In the genomic region with DNA sequence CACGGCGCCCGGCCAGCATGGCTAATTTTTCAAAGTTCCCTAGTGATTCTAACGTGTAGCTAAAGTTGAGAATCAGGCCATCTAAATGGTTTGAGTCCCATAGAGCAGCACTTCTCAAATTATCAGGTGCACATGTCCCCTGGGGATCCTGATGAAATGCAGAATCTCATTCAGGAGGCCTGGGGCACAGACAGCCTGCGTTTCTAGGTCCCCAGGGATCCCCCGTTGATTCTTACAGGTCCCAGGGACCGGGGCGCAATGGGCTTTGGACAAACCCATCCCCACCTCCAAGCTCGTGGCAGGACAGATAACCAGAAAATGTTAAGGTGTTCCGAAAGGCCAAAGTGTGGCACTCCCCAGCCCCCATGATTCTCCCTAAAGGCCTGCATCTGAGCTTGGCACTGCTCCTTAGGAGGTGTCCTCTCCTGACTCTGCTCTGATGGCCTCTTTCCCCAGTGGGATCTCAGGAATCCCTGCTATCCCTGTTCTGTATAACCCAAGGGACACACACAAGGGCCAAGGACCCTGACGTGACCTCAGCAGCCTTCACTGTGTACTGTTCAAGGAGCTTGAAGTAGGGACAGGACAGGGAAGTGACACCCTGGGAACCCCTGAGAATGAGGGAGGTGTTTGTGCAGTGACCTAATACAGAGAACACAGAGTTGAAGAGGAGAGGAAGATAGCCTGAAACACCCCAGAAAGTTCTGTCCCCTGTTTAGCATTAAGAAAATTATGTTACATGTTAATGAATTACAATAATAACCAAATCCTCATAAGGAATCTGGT, we compare ENCODE assay signal across 19 cellular contexts. TPM values are rescaled to one million over a fixed set of nuclear protein-coding genes. Genes with fewer than 3 reads are reported as not detected.
DNase-seq lines count a peak whose midpoint lies in the region; ATAC-seq and TF ChIP-seq lines count a peak whose summit lies in the region.
"Had no signal": no experiment of that assay in that cellular context is flagged by ENCODE, and none has a peak within 500 bp of the region (broad histone marks: within the 10 kb centered on the region; RNA-seq: fewer than 3 reads in every experiment).

No MANE protein-coding gene starts in this region.

- H3F3A ChIP-seq in MM.1S (ENCODE audit: insufficient read depth, low read length), result peaks cover 24% of the 10 kb centered on the region

- no peak overlapping the region for H2AFZ ChIP-seq in Karpas-422 (ENCODE audit: low read length)
- H2AFZ ChIP-seq in MM.1S (ENCODE audit: low read length), result no peak overlapping the region

- no peak overlapping the region for H3K27ac Mint-ChIP-seq in activated CD8-positive, alpha-beta memory T cell treated with anti-CD3 and anti-CD28 coated beads, Interleukin-2, amount 10 ng/mL, durations not matched to agents 7 days and 5 days
- H3K27ac Mint-ChIP-seq in stimulated activated memory B cell treated with anti-CD40 and anti-IgM and Interleukin-4, amounts not matched to agents 10 μg/mL and 1 μg/mL and 100 μg/mL, for 72 hours, result peak overlapping the region; percentile 66
- H3K27ac Mint-ChIP-seq: activated CD8-positive, alpha-beta T cell treated with anti-CD3 and anti-CD28 coated beads, Interleukin-2, amount 10 ng/mL, durations not matched to agents 7 days and 5 days; CD4-positive, CD25-positive, alpha-beta regulatory T cell had no signal

- H3K27ac ChIP-seq in Karpas-422 (ENCODE audit: low read length) (peak overlapping the region; percentile 98), MM.1S (ENCODE audit: low read length) (no peak overlapping the region)
- H3K27ac ChIP-seq: 22Rv1, cardiac muscle cell had no signal

- DNase-seq in activated CD8-positive, alpha-beta memory T cell treated with anti-CD3 and anti-CD28 coated beads, Interleukin-2, amount 10 ng/mL, durations not matched to agents 7 days and 5 days, result peak; percentile 38
- no peak for DNase-seq in activated CD8-positive, alpha-beta memory T cell treated with anti-CD3 and anti-CD28 coated beads, Interleukin-2, amount 50 U/mL, for 4 hours
- DNase-seq in Karpas-422 (peak; percentile 95), HPDE6-E6E7 (ENCODE audit: extremely low spot score) (no peak), MM.1S (no peak)
- DNase-seq: activated CD8-positive, alpha-beta T cell treated with anti-CD3 and anti-CD28 coated beads, Interleukin-2, amount 10 ng/mL, durations not matched to agents 7 days and 5 days; CD4-positive, CD25-positive, alpha-beta regulatory T cell; DMS79 treated with DMSO at 0.1 percent for 48 hours; left colon; NCI-H510A treated with DMSO at 0.1 percent for 48 hours; nucleus accumbens; stimulated activated CD4-positive, alpha-beta T cell treated with anti-CD3 and anti-CD28 coated beads, Interleukin-4, amount 100 ng/mL, for 24 hours; trophoblast cell had no signal

- CTCF ChIA-PET in activated CD8-positive, alpha-beta memory T cell treated with anti-CD3 and anti-CD28 coated beads, Interleukin-2, amount 10 ng/mL, durations not matched to agents 7 days and 5 days (lab: Charles Lee), result interaction anchor here (1.9 to 3.3 kb wide), 2 partner anchors 9 to 80 kb away, joined by 5 to 13 read pairs; no protein-coding TSS in a partner anchor

- H4K20me1 ChIP-seq in Karpas-422 (ENCODE audit: insufficient read depth, low read depth, low read length) (peaks cover 21% of the 10 kb centered on the region), MM.1S (ENCODE audit: insufficient read depth, low read length) (no peaks in the 10 kb centered on the region)

- H3K27me3 Mint-ChIP-seq in activated CD8-positive, alpha-beta memory T cell treated with anti-CD3 and anti-CD28 coated beads, Interleukin-2, amount 10 ng/mL, durations not matched to agents 7 days and 5 days, result peaks cover 20% of the 10 kb centered on the region
- H3K27me3 Mint-ChIP-seq in stimulated activated memory B cell treated with anti-CD40 and anti-IgM and Interleukin-4, amounts not matched to agents 10 μg/mL and 1 μg/mL and 100 μg/mL, for 72 hours, result no peaks in the 10 kb centered on the region

- H3K4me3 Mint-ChIP-seq in activated CD8-positive, alpha-beta memory T cell treated with anti-CD3 and anti-CD28 coated beads, Interleukin-2, amount 10 ng/mL, durations not matched to agents 7 days and 5 days, result no peak overlapping the region
- no peak overlapping the region for H3K4me3 Mint-ChIP-seq in stimulated activated memory B cell treated with anti-CD40 and anti-IgM and Interleukin-4, amounts not matched to agents 10 μg/mL and 1 μg/mL and 100 μg/mL, for 72 hours
- H3K4me3 Mint-ChIP-seq: activated CD8-positive, alpha-beta T cell treated with anti-CD3 and anti-CD28 coated beads, Interleukin-2, amount 10 ng/mL, durations not matched to agents 7 days and 5 days; CD4-positive, CD25-positive, alpha-beta regulatory T cell had no signal

- no peak for TF ChIP-seq CTCF in MM.1S (IDR thresholded peaks at IDR 0.05; ENCODE audit: low read length)

- ATAC-seq in activated CD8-positive, alpha-beta memory T cell treated with anti-CD3 and anti-CD28 coated beads, Interleukin-2, amount 10 ng/mL, durations not matched to agents 7 days and 5 days, result no peak
- peak; percentile 40 for ATAC-seq in GM21825 (IDR thresholded peaks at IDR 0.05; ENCODE audit: unreplicated experiment)
- peak; percentile 84 for ATAC-seq in stimulated activated memory B cell treated with anti-CD40 and anti-IgM and Interleukin-4, amounts not matched to agents 10 μg/mL and 1 μg/mL and 100 μg/mL, for 72 hours
- ATAC-seq in GM21529 (IDR thresholded peaks at IDR 0.05; ENCODE audit: unreplicated experiment), result no peak
- ATAC-seq: activated CD8-positive, alpha-beta T cell treated with anti-CD3 and anti-CD28 coated beads, Interleukin-2, amount 10 ng/mL, durations not matched to agents 7 days and 5 days; left colon; mucosa of descending colon had no signal

- no peaks in the 10 kb centered on the region for H3K36me3 Mint-ChIP-seq in activated CD8-positive, alpha-beta memory T cell treated with anti-CD3 and anti-CD28 coated beads, Interleukin-2, amount 10 ng/mL, durations not matched to agents 7 days and 5 days
- H3K36me3 Mint-ChIP-seq in stimulated activated memory B cell treated with anti-CD40 and anti-IgM and Interleukin-4, amounts not matched to agents 10 μg/mL and 1 μg/mL and 100 μg/mL, for 72 hours, result peaks cover 55% of the 10 kb centered on the region
- H3K36me3 Mint-ChIP-seq: CD4-positive, CD25-positive, alpha-beta regulatory T cell had no signal

- H3K9me3 Mint-ChIP-seq in activated CD8-positive, alpha-beta memory T cell treated with anti-CD3 and anti-CD28 coated beads, Interleukin-2, amount 10 ng/mL, durations not matched to agents 7 days and 5 days (ENCODE audit: low read depth), result no peaks in the 10 kb centered on the region
- H3K9me3 Mint-ChIP-seq in stimulated activated memory B cell treated with anti-CD40 and anti-IgM and Interleukin-4, amounts not matched to agents 10 μg/mL and 1 μg/mL and 100 μg/mL, for 72 hours, result no peaks in the 10 kb centered on the region

- no peaks in the 10 kb centered on the region for H3K27me3 ChIP-seq in Karpas-422 (ENCODE audit: low read length)
- H3K27me3 ChIP-seq in MM.1S (replicated peaks; ENCODE audit: insufficient read depth, low read length), result no peaks in the 10 kb centered on the region

- peaks cover 56% of the 10 kb centered on the region for H3K79me2 ChIP-seq in Karpas-422 (ENCODE audit: low read length)
- H3K79me2 ChIP-seq in MM.1S (ENCODE audit: low read length), result peaks cover 65% of the 10 kb centered on the region

- H3K4me3 ChIP-seq in Karpas-422 (ENCODE audit: low read length) (peak overlapping the region; percentile 46), MM.1S (ENCODE audit: low read length) (no peak overlapping the region)
- H3K4me3 ChIP-seq: cardiac muscle cell, mucosa of descending colon had no signal

- H3K9me2 ChIP-seq in Karpas-422 (replicated peaks; ENCODE audit: insufficient read depth, low read length) (no peaks in the 10 kb centered on the region), MM.1S (replicated peaks; ENCODE audit: insufficient read depth, low read length) (no peaks in the 10 kb centered on the region)

- H3K4me1 Mint-ChIP-seq in activated CD8-positive, alpha-beta memory T cell treated with anti-CD3 and anti-CD28 coated beads, Interleukin-2, amount 10 ng/mL, durations not matched to agents 7 days and 5 days, result peaks cover 6% of the 10 kb centered on the region
- peaks cover 74% of the 10 kb centered on the region for H3K4me1 Mint-ChIP-seq in stimulated activated memory B cell treated with anti-CD40 and anti-IgM and Interleukin-4, amounts not matched to agents 10 μg/mL and 1 μg/mL and 100 μg/mL, for 72 hours

- H3K36me3 ChIP-seq in Karpas-422 (ENCODE audit: insufficient read depth, low read length) (peaks cover 70% of the 10 kb centered on the region), MM.1S (replicated peaks; ENCODE audit: insufficient read depth, low read length) (peaks cover 11% of the 10 kb centered on the region)
- H3K36me3 ChIP-seq: cardiac muscle cell had no signal

- H3K4me1 ChIP-seq in Karpas-422 (ENCODE audit: low read length) (peaks cover 98% of the 10 kb centered on the region), MM.1S (ENCODE audit: low read length) (peaks cover 50% of the 10 kb centered on the region)

- H3K9me3 ChIP-seq in Karpas-422 (ENCODE audit: low read length) (no peaks in the 10 kb centered on the region), MM.1S (replicated peaks; ENCODE audit: insufficient read depth, low read length) (no peaks in the 10 kb centered on the region)
- H3K9me3 ChIP-seq: mucosa of descending colon had no signal

- peak overlapping the region; percentile 76 for H3K9ac ChIP-seq in Karpas-422 (ENCODE audit: low read length)
- no peak overlapping the region for H3K9ac ChIP-seq in MM.1S (ENCODE audit: low read length)

- peak overlapping the region; percentile 66 for H3K4me2 ChIP-seq in Karpas-422 (ENCODE audit: low read depth, low read length, poor library complexity, severe bottlenecking)
- no peak overlapping the region for H3K4me2 ChIP-seq in MM.1S (ENCODE audit: low read depth, low read length)

RNA-seq across cellular contexts. Expression of a gene that starts 8.0 kb away (rescaled TPM):
- total RNA-seq in activated CD8-positive, alpha-beta memory T cell treated with anti-CD3 and anti-CD28 coated beads, Interleukin-2, amount 10 ng/mL, durations not matched to agents 7 days and 5 days, result 1 to 10 TPM; 1.2 to 1.9 TPM
- 46.6 and 87.3 TPM in 2 replicates for total RNA-seq in Karpas-422 (2014; rRNA removed; shearing (Covaris generic); ENCODE audit: low replicate concordance)

RNA-seq across cellular contexts. Expression of a gene that starts 47.5 kb away (rescaled TPM):
- total RNA-seq in activated CD8-positive, alpha-beta memory T cell treated with anti-CD3 and anti-CD28 coated beads, Interleukin-2, amount 10 ng/mL, durations not matched to agents 7 days and 5 days, result not detected
- total RNA-seq in Karpas-422 (2014; rRNA removed; shearing (Covaris generic); ENCODE audit: low replicate concordance), result not detected in 2 replicates
- total RNA-seq: activated CD8-positive, alpha-beta T cell treated with anti-CD3 and anti-CD28 coated beads, Interleukin-2, amount 10 ng/mL, durations not matched to agents 7 days and 5 days; cardiac muscle cell; CD4-positive, CD25-positive, alpha-beta regulatory T cell had no signal

Comparison
In these comparisons a context has a peak if more than half of its experiments do, and no peak if none do; other contexts are left out.
1. DNase-seq: peak in activated CD8-positive, alpha-beta memory T cell treated with anti-CD3 and anti-CD28 coated beads, Interleukin-2, amount 10 ng/mL, durations not matched to agents 7 days and 5 days (single experiment) and Karpas-422 (single experiment); none in activated CD8-positive, alpha-beta memory T cell treated with anti-CD3 and anti-CD28 coated beads, Interleukin-2, amount 50 U/mL, for 4 hours (single experiment), HPDE6-E6E7 (single experiment) and MM.1S (single experiment).
2. ATAC-seq: peak in GM21825 (single experiment) and stimulated activated memory B cell treated with anti-CD40 and anti-IgM and Interleukin-4, amounts not matched to agents 10 μg/mL and 1 μg/mL and 100 μg/mL, for 72 hours (single experiment); none in activated CD8-positive, alpha-beta memory T cell treated with anti-CD3 and anti-CD28 coated beads, Interleukin-2, amount 10 ng/mL, durations not matched to agents 7 days and 5 days (single experiment) and GM21529 (single experiment).
3. RNA of a gene that starts 8.0 kb away (total RNA-seq): 46.6 to 87.3 TPM in Karpas-422; 1.2 to 1.9 TPM in activated CD8-positive, alpha-beta memory T cell treated with anti-CD3 and anti-CD28 coated beads, Interleukin-2, amount 10 ng/mL, durations not matched to agents 7 days and 5 days; every median in the first group is over 10 times any median in the second.